20 cellular contexts compared by ENCODE assay signal in the genomic region with DNA sequence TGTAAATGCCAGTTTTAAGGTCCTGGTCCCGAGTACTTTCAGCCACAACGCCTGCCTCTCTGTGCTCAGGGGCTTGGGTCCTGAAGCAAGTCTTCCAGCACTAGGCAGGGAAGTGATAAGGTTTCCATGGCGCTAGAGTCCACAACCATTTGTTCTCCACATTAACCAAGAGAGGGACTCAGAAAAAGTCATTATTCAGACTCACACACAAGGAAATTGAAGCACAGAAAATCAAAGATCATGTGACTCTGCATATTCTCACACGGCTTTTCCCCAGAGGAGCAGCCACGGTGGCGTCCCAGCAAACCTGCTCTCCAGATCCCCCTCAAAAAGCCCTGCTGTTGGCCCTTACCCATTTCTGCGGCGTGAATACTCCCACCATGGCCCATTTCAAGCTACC. TPM values are rescaled to one million over a fixed set of nuclear protein-coding genes. Genes with fewer than 3 reads are reported as not detected.
A peak's percentile ranks its signal among the peaks of the same experiment; 100 is the strongest.
DNase-seq lines count a peak whose midpoint lies in the region; ATAC-seq, FAIRE-seq and TF ChIP-seq lines count a peak whose summit lies in the region.
"Had no signal": no experiment of that assay in that cellular context is flagged by ENCODE, and none has a peak within 500 bp of the region (broad histone marks: within the 10 kb centered on the region; RNA-seq: fewer than 3 reads in every experiment).

No MANE protein-coding gene starts in this region.

- H3K9ac ChIP-seq in GM12878 (ENCODE audit: control insufficient read depth, insufficient read depth, low read length) = no peak overlapping the region
- H3K9ac ChIP-seq: GM23248 had no signal

- TF ChIP-seq EP300 in GM12878 (IDR thresholded peaks at IDR 0.05; ENCODE audit: borderline replicate concordance in 1 of 2, control insufficient read depth in 1 of 2, low read depth in 2 of 2, low read length in 2 of 2) = no peak

- SMC1A ChIA-PET in GM12878 (lab: Charles Lee; ENCODE audit: uncharacterized antibody, unreplicated experiment) = no interaction called here

- no peak for TF ChIP-seq RAD21 in GM12878 (IDR thresholded peaks at IDR 0.05; ENCODE audit: insufficient read depth, low read depth, low read length)

- FAIRE-seq in GM12878 (lab: Jason Lieb, UNC) = no peak
- FAIRE-seq: D721Med had no signal

- H3K9me3 ChIP-seq in Caco-2 (no peaks in the 10 kb centered on the region), GM12878 (replicated peaks; ENCODE audit: control insufficient read depth, insufficient read depth, low read length) (no peaks in the 10 kb centered on the region)
- H3K9me3 ChIP-seq: colonic mucosa had no signal

- H2AFZ ChIP-seq in GM12878 (ENCODE audit: control insufficient read depth, low read depth, low read length) = no peak overlapping the region
- H2AFZ ChIP-seq: GM23248 had no signal

- H3K27ac Mint-ChIP-seq in Caco-2 (ENCODE audit: unreplicated experiment) = peak overlapping the region; percentile 17
- peak overlapping the region in 1 of 3 experiments; percentile 86 for H3K27ac Mint-ChIP-seq in nephron
- H3K27ac Mint-ChIP-seq in activated T-cell treated with anti-CD3 and anti-CD28 coated beads, Interleukin-2, amount 50 U/mL, for 72 hours = no peak overlapping the region
- H3K27ac Mint-ChIP-seq: activated T-helper 17 cell treated with anti-CD3 and anti-CD28 coated beads, Interleukin-2, amount 50 U/mL, for 72 hours had no signal

- no peak overlapping the region for H3K4me2 ChIP-seq in GM12878 (ENCODE audit: control insufficient read depth, insufficient read depth)

- H3K27me3 ChIP-seq in Caco-2 (replicated peaks; ENCODE audit: control insufficient read depth, insufficient read depth, low read length) (no peaks in the 10 kb centered on the region), GM12878 (replicated peaks in 1 of 2; ENCODE audit: control insufficient read depth in 2 of 2, insufficient read depth in 2 of 2, low read length in 1 of 2) (peaks cover 0 to 7% of the 10 kb centered on the region in 2 experiments; a peak in 2 of 4 replicates)

- H3K4me1 ChIP-seq in Caco-2 = peaks cover 47% of the 10 kb centered on the region
- H3K4me1 ChIP-seq in GM12878 (ENCODE audit: control insufficient read depth, insufficient read depth, low read length) = peaks cover under 1% of the 10 kb centered on the region; the same call in 1 of the 2 replicates
- H3K4me1 ChIP-seq: colonic mucosa, foreskin keratinocyte had no signal

- 19% methylated on average over 8 of the region's 8 CpGs for WGBS in GM12878 (ENCODE audit: insufficient coverage, insufficient replicate concordance, low lambda C conversion rate, missing lambda C conversion rate)

- no peaks in the 10 kb centered on the region for H4K20me1 ChIP-seq in GM12878 (ENCODE audit: control insufficient read depth, insufficient read depth)

- in situ Hi-C loops in GM12878 (cut with MboI) = no loop called here

- no peak for ATAC-seq in GM12878
- ATAC-seq in GM21447 (IDR thresholded peaks at IDR 0.05; ENCODE audit: unreplicated experiment) = no peak
- no peak for ATAC-seq in activated T-cell treated with anti-CD3 and anti-CD28 coated beads, Interleukin-2, amount 50 U/mL, for 72 hours (replicated peaks in 1 of 2)
- ATAC-seq: activated T-helper 17 cell treated with anti-CD3 and anti-CD28 coated beads, Interleukin-2, amount 50 U/mL, for 72 hours; foreskin keratinocyte had no signal

- CTCF ChIA-PET in Caco-2 (lab: Charles Lee) = interaction anchor here (1.0 to 2.9 kb wide), 5 partner anchors 35 to 268 kb away, joined by 3 to 37 read pairs (median 5); partner anchors contain the start of gene CBX8
- CTCF ChIA-PET in GM12878 (lab: Yijun Ruan, JAX) = interaction anchor here (0.9 to 2.1 kb wide), 6 partner anchors 9 to 268 kb away, joined by 3 to 10 read pairs (median 4); no protein-coding TSS in a partner anchor

- BruUV-seq in Caco-2 (replicated peaks; lab: Mats Ljungman, UMichigan) (no TSS peak), GM12878 (replicated peaks; lab: Mats Ljungman, UMichigan) (no TSS peak)

- RAD21 ChIA-PET in GM12878 (lab: Charles Lee; ENCODE audit: unreplicated experiment) = no interaction called here

- H3K4me3 ChIP-seq in Caco-2 (ENCODE audit: low read depth, low read length) = no peak overlapping the region
- no peak overlapping the region for H3K4me3 ChIP-seq in GM12878
- H3K4me3 ChIP-seq: colonic mucosa, GM23248 had no signal

- no peaks in the 10 kb centered on the region for H3K36me3 ChIP-seq in Caco-2 (ENCODE audit: control insufficient read depth, insufficient read depth, low read length)
- no peaks in the 10 kb centered on the region for H3K36me3 ChIP-seq in GM12878 (ENCODE audit: control insufficient read depth in 2 of 2, insufficient read depth in 2 of 2, low read length in 1 of 2)
- H3K36me3 ChIP-seq: colonic mucosa had no signal

- intact Hi-C loops in Caco-2 (cut with micrococcal nuclease; ENCODE audit: unreplicated experiment) (no loop called here), GM12878 (cut with micrococcal nuclease; ENCODE audit: unreplicated experiment) (no loop called here), head of caudate nucleus (cut with DNase I) (no loop called here)

- no peak overlapping the region for H3K27ac ChIP-seq in GM12878 (ENCODE audit: control insufficient read depth, insufficient read depth)
- H3K27ac ChIP-seq: colonic mucosa, foreskin keratinocyte, GM23248 had no signal

- H3K4me1 Mint-ChIP-seq in Caco-2 (ENCODE audit: low read depth, unreplicated experiment) (peaks cover 21% of the 10 kb centered on the region), nephron (peaks cover 15% of the 10 kb centered on the region)
- H3K4me1 Mint-ChIP-seq in activated T-cell treated with anti-CD3 and anti-CD28 coated beads, Interleukin-2, amount 50 U/mL, for 72 hours (ENCODE audit: low read depth) = peaks cover 5% of the 10 kb centered on the region
- H3K4me1 Mint-ChIP-seq: activated T-helper 17 cell treated with anti-CD3 and anti-CD28 coated beads, Interleukin-2, amount 50 U/mL, for 72 hours had no signal

- peaks cover 8% of the 10 kb centered on the region for H3K36me3 Mint-ChIP-seq in Caco-2 (ENCODE audit: insufficient read depth, unreplicated experiment)
- no peaks in the 10 kb centered on the region for H3K36me3 Mint-ChIP-seq in nephron (ENCODE audit: low read depth)
- no peaks in the 10 kb centered on the region for H3K36me3 Mint-ChIP-seq in activated T-cell treated with anti-CD3 and anti-CD28 coated beads, Interleukin-2, amount 50 U/mL, for 72 hours (ENCODE audit: insufficient read depth in 2 of 2)

- H3K9me3 Mint-ChIP-seq in Caco-2 (ENCODE audit: unreplicated experiment) (no peaks in the 10 kb centered on the region), nephron (no peaks in the 10 kb centered on the region)
- H3K9me3 Mint-ChIP-seq in activated T-cell treated with anti-CD3 and anti-CD28 coated beads, Interleukin-2, amount 50 U/mL, for 72 hours = no peaks in the 10 kb centered on the region
- H3K9me3 Mint-ChIP-seq: activated T-helper 17 cell treated with anti-CD3 and anti-CD28 coated beads, Interleukin-2, amount 50 U/mL, for 72 hours had no signal

- no peaks in the 10 kb centered on the region for H3K79me2 ChIP-seq in GM12878 (ENCODE audit: control insufficient read depth, insufficient read depth, low read length)

- H3K4me3 Mint-ChIP-seq in Caco-2 (ENCODE audit: unreplicated experiment) = peak overlapping the region; percentile 31
- peak overlapping the region; percentile 25 to 57 (median 32) for H3K4me3 Mint-ChIP-seq in nephron
- no peak overlapping the region for H3K4me3 Mint-ChIP-seq in activated T-cell treated with anti-CD3 and anti-CD28 coated beads, Interleukin-2, amount 50 U/mL, for 72 hours
- H3K4me3 Mint-ChIP-seq: activated T-helper 17 cell treated with anti-CD3 and anti-CD28 coated beads, Interleukin-2, amount 50 U/mL, for 72 hours had no signal

- TF ChIP-seq CTCF in Caco-2 (IDR thresholded peaks at IDR 0.05; ENCODE audit: insufficient read depth in 1 of 2, low read depth in 1 of 2, low read length in 1 of 2, severe bottlenecking in 1 of 2, unreplicated experiment in 1 of 2) (no peak), GM12878 (IDR thresholded peaks at IDR 0.05 in 2 of 3, conservative IDR thresholded peaks at IDR 0.05 in 1 of 3; ENCODE audit: control insufficient read depth in 2 of 3, extremely low read depth in 1 of 3, insufficient read depth in 1 of 3, low read depth in 3 of 3, low read length in 3 of 3) (no peak), nephron (IDR thresholded peaks at IDR 0.05; ENCODE audit: unreplicated experiment in 3 of 3) (no peak)

- POLR2A ChIA-PET in Caco-2 (lab: Charles Lee) (no interaction called here), GM12878 (lab: Charles Lee) (no interaction called here)

- DNase-seq in Caco-2 = peak in 1 of 2 experiments; percentile 40
- peak; percentile 36 for DNase-seq in HT-29 (ENCODE audit: low spot score)
- DNase-seq in GM12878 (ENCODE audit: low read depth, low spot score) = no peak
- no peak for DNase-seq in activated T-cell treated with anti-CD3 and anti-CD28 coated beads, Interleukin-2, amount 50 U/mL, for 72 hours
- no peak for DNase-seq in head of caudate nucleus
- DNase-seq in central memory CD4-positive, alpha-beta T cell = no peak
- DNase-seq: colonic mucosa, foreskin keratinocyte, GM23248, kidney glomerular epithelial cell, midbrain, NCI-H1105 treated with DMSO at 0.1 percent for 48 hours, Right ventricle myocardium superior had no signal

- TF ChIP-seq POLR2A in GM12878 (IDR thresholded peaks at IDR 0.05; ENCODE audit: low read depth, low read length) = no peak

- H3K27me3 Mint-ChIP-seq in Caco-2 (ENCODE audit: insufficient read depth, unreplicated experiment) = no peaks in the 10 kb centered on the region
- H3K27me3 Mint-ChIP-seq in nephron (ENCODE audit: low read depth) = peaks cover 52% of the 10 kb centered on the region
- H3K27me3 Mint-ChIP-seq in activated T-cell treated with anti-CD3 and anti-CD28 coated beads, Interleukin-2, amount 50 U/mL, for 72 hours (ENCODE audit: low read depth) = peaks cover 26% of the 10 kb centered on the region

RNA-seq across cellular contexts. Expression of gene ENPP7, which starts 9.7 kb away (rescaled TPM):
- total RNA-seq in Caco-2 (2022) = 0.30 and 0.34 TPM in 2 replicates
- not detected in 2 replicates for total RNA-seq in HT-29 (2014; rRNA removed; shearing (Covaris generic))
- total RNA-seq in GM12878 (2013; cell fraction: nucleolus; rRNA removed) = 6.2 and 6.8 TPM in 2 replicates
- 0.16 and 0.17 TPM in 2 replicates for total RNA-seq in GM12878 (2014; rRNA removed)
- 0.18 TPM in 1 of 2 replicates, not detected in the other for total RNA-seq in GM12878 (2014; rRNA removed; fragmentation: Illumina TruSeq; extraction: Trizol)
- 0.21 and 0.41 TPM in 2 replicates for total RNA-seq in GM12878 (2021)
- not detected for polyA plus RNA-seq in GM12878 (2011; ENCODE audit: low read depth)
- polyA plus RNA-seq in GM12878 (2011; rRNA removed) = 0.10 and 0.30 TPM in 2 replicates
- polyA plus RNA-seq in GM12878 (2011; cell fraction: cytosol; rRNA removed) = 0.27 TPM in 2 replicates
- 1.0 and 1.2 TPM in 2 replicates for polyA plus RNA-seq in GM12878 (2011; cell fraction: nucleus; rRNA removed)
- 0.21 and 0.22 TPM in 2 replicates for polyA plus RNA-seq in GM12878 (2012)
- 0.06 TPM in 1 of 2 replicates, not detected in the other for polyA plus RNA-seq in GM12878 (2014; fragmentation: Illumina TruSeq; extraction: Trizol)
- under 1 TPM in 1 of 2 experiments, not detected in 1; 0.04 TPM for polyA plus RNA-seq in GM12878 (2014; fragmentation: Nextera tagmentation; extraction: Ambion mirVana)
- polyA plus RNA-seq in GM12878 (2014; rRNA removed) = 0.18 and 0.30 TPM in 2 replicates
- polyA plus RNA-seq in GM12878 (2016; fragmentation: Nextera tagmentation; extraction: Ambion mirVana) = under 1 TPM; 0.13 to 0.21 TPM
- polyA minus RNA-seq in GM12878 (2011; rRNA and poly(A)+ RNA removed) = 0.73 and 2.2 TPM in 2 replicates
- polyA minus RNA-seq in GM12878 (2011; cell fraction: cytosol; rRNA and poly(A)+ RNA removed) = not detected in 2 replicates
- 2.2 and 2.9 TPM in 2 replicates for polyA minus RNA-seq in GM12878 (2011; cell fraction: nucleus; rRNA and poly(A)+ RNA removed)
- not detected for total RNA-seq in activated T-cell treated with anti-CD3 and anti-CD28 coated beads, Interleukin-2, amount 50 U/mL, for 72 hours
- total RNA-seq: colonic mucosa; foreskin keratinocyte; GM23248; osteocyte; Right ventricle myocardium superior; subcutaneous adipose tissue; T-helper 1 cell treated with Interleukin-12 subunit alpha and Interleukin-12 subunit beta and Interleukin-4 antibody, amounts not matched to agents 30 ng/mL and 1 ng/mL, for 36 hours had no signal
- polyA plus RNA-seq: foreskin keratinocyte, GM23248 had no signal

RNA-seq across cellular contexts. Expression of gene CBX2, which starts 37.5 kb away (rescaled TPM):
- total RNA-seq in Caco-2 (2022) (50.0 and 52.8 TPM in 2 replicates), GM12878 (2014; rRNA removed) (4.1 and 5.9 TPM in 2 replicates), GM12878 (2014; rRNA removed; fragmentation: Illumina TruSeq; extraction: Trizol) (3.4 and 3.5 TPM in 2 replicates), GM12878 (2021) (7.5 and 8.5 TPM in 2 replicates)
- total RNA-seq in HT-29 (2014; rRNA removed; shearing (Covaris generic)) = 9.5 and 13.4 TPM in 2 replicates
- total RNA-seq in GM12878 (2013; cell fraction: nucleolus; rRNA removed) = 7.7 and 8.1 TPM in 2 replicates
- polyA plus RNA-seq in GM12878 (2011; ENCODE audit: low read depth) = 0.35 TPM
- polyA plus RNA-seq in GM12878 (2011; rRNA removed) (1.9 and 3.7 TPM in 2 replicates), GM12878 (2014; fragmentation: Illumina TruSeq; extraction: Trizol) (1.0 and 3.1 TPM in 2 replicates), GM12878 (2014; fragmentation: Nextera tagmentation; extraction: Ambion mirVana) (under 1 TPM; 0.35 to 0.44 TPM), GM12878 (2014; rRNA removed) (4.7 and 6.2 TPM in 2 replicates), GM12878 (2016; fragmentation: Nextera tagmentation; extraction: Ambion mirVana) (1 to 10 TPM; 5.8 to 6.5 TPM)
- polyA plus RNA-seq in GM12878 (2011; cell fraction: cytosol; rRNA removed) = 5.0 and 6.4 TPM in 2 replicates
- polyA plus RNA-seq in GM12878 (2011; cell fraction: nucleus; rRNA removed) = 8.9 and 13.7 TPM in 2 replicates
- polyA plus RNA-seq in GM12878 (2012) = 1.1 and 1.8 TPM in 2 replicates
- polyA minus RNA-seq in GM12878 (2011; rRNA and poly(A)+ RNA removed) = 3.1 and 6.5 TPM in 2 replicates
- 2.8 and 2.9 TPM in 2 replicates for polyA minus RNA-seq in GM12878 (2011; cell fraction: cytosol; rRNA and poly(A)+ RNA removed)
- 3.7 and 7.4 TPM in 2 replicates for polyA minus RNA-seq in GM12878 (2011; cell fraction: nucleus; rRNA and poly(A)+ RNA removed)
- 1 to 10 TPM; 2.4 to 5.6 TPM for total RNA-seq in activated T-cell treated with anti-CD3 and anti-CD28 coated beads, Interleukin-2, amount 50 U/mL, for 72 hours

RNA-seq across cellular contexts. Expression of gene CBX8, which starts 56.5 kb away (rescaled TPM):
- total RNA-seq in Caco-2 (2022) = 34.3 and 36.6 TPM in 2 replicates
- 14.4 and 14.9 TPM in 2 replicates for total RNA-seq in HT-29 (2014; rRNA removed; shearing (Covaris generic))
- 3.7 and 4.0 TPM in 2 replicates for total RNA-seq in GM12878 (2013; cell fraction: nucleolus; rRNA removed)
- total RNA-seq in GM12878 (2014; rRNA removed) = 1.6 and 1.9 TPM in 2 replicates
- total RNA-seq in GM12878 (2014; rRNA removed; fragmentation: Illumina TruSeq; extraction: Trizol) = 1.5 and 1.9 TPM in 2 replicates
- total RNA-seq in GM12878 (2021) = 6.3 and 6.7 TPM in 2 replicates
- 0.80 TPM for polyA plus RNA-seq in GM12878 (2011; ENCODE audit: low read depth)
- 0.35 and 0.64 TPM in 2 replicates for polyA plus RNA-seq in GM12878 (2011; rRNA removed)
- polyA plus RNA-seq in GM12878 (2011; cell fraction: cytosol; rRNA removed) = 1.4 and 1.6 TPM in 2 replicates
- 2.8 and 6.6 TPM in 2 replicates for polyA plus RNA-seq in GM12878 (2011; cell fraction: nucleus; rRNA removed)
- 1.8 and 3.9 TPM in 2 replicates for polyA plus RNA-seq in GM12878 (2012)
- 0.57 and 1.2 TPM in 2 replicates for polyA plus RNA-seq in GM12878 (2014; fragmentation: Illumina TruSeq; extraction: Trizol)
- under 1 TPM; 0.03 to 0.16 TPM for polyA plus RNA-seq in GM12878 (2014; fragmentation: Nextera tagmentation; extraction: Ambion mirVana)
- polyA plus RNA-seq in GM12878 (2014; rRNA removed) = 1.9 and 2.1 TPM in 2 replicates
- polyA plus RNA-seq in GM12878 (2016; fragmentation: Nextera tagmentation; extraction: Ambion mirVana) = 1 to 10 TPM; 2.1 to 3.4 TPM
- polyA minus RNA-seq in GM12878 (2011; rRNA and poly(A)+ RNA removed) = 0.59 and 0.67 TPM in 2 replicates
- 1.2 TPM in 2 replicates for polyA minus RNA-seq in GM12878 (2011; cell fraction: cytosol; rRNA and poly(A)+ RNA removed)
- polyA minus RNA-seq in GM12878 (2011; cell fraction: nucleus; rRNA and poly(A)+ RNA removed) = 0.48 and 0.86 TPM in 2 replicates
- total RNA-seq in activated T-cell treated with anti-CD3 and anti-CD28 coated beads, Interleukin-2, amount 50 U/mL, for 72 hours = 1 to 10 TPM; 6.0 to 7.2 TPM

Comparison
In these comparisons a context has a peak if more than half of its experiments do, and no peak if none do; other contexts are left out.
1. H3K4me3 Mint-ChIP-seq: peak in Caco-2 (single experiment) and nephron (3 of 3); none in activated T-cell treated with anti-CD3 and anti-CD28 coated beads, Interleukin-2, amount 50 U/mL, for 72 hours (0 of 2).